ENCODE assay signal across 11 cellular contexts in the genomic region with DNA sequence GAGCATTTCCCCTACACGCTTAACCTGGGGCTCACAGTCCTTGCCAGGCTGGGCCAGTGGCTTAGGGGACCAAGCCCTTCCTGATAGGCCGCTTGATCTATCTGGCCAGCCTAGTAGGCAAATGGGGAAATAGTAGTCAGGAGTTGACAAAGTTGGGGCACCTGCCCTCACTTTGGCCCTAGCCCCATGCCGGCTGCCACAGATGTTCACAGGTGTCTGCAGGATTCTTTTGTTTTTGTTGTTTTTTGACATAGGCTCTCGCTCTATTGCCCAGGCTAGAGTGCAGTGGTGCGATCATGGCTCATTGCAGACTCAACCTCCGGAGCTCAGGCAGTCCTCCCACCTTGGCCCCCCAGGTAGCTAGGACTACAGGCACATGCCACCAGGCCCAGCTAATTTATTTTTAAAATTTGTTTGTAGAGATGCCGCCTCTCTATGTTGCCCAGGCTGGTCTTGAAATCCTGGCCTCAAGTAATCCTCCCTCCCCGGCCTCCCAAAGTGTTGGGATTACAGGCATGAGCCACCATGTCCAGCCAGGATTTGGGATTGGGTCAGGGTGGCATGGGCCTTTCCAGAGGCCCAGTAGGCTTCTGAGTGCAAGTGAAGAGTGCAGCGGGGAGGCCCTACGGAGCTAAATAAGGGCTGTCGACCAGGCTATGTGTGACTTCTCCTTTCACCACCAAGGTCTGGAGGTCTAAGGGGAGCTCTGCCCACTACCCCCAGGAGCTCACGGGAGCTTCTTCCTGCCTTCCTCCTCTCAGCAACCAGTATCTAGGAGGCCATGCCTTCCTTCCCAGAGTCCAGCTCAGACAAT. TPM values are rescaled to one million over a fixed set of nuclear protein-coding genes. Genes with fewer than 3 reads are reported as not detected.
DNase-seq lines count a peak whose midpoint lies in the region; ATAC-seq and TF ChIP-seq lines count a peak whose summit lies in the region.
"Had no signal": no experiment of that assay in that cellular context is flagged by ENCODE, and none has a peak within 500 bp of the region (broad histone marks: within the 10 kb centered on the region; RNA-seq: fewer than 3 reads in every experiment).

No MANE protein-coding gene starts in this region.

- intact Hi-C loops in dendritic cell treated with granulocyte-macrophage colony-stimulating factor and Interleukin-4, amounts not matched to agents 40 ng/mL and 50 ng/mL, for 4 days (cut with micrococcal nuclease): loop anchor here (2.0 to 5.0 kb wide), 2 partner anchors 58 to 183 kb away; no protein-coding TSS in a partner anchor

- no peaks in the 10 kb centered on the region for H3K27me3 ChIP-seq in RWPE2 (ENCODE audit: insufficient read depth, poor library complexity, severe bottlenecking)

- peak overlapping the region; percentile 32 for H3K27ac Mint-ChIP-seq in activated T-cell treated with anti-CD3 and anti-CD28 coated beads, Interleukin-2, amount 50 U/mL, for 72 hours
- peak overlapping the region; percentile 78 for H3K27ac Mint-ChIP-seq in dendritic cell treated with granulocyte-macrophage colony-stimulating factor and Interleukin-4, amounts not matched to agents 40 ng/mL and 50 ng/mL, for 4 days
- peak overlapping the region; percentile 91 for H3K27ac Mint-ChIP-seq in stimulated activated memory B cell treated with anti-CD40 and anti-IgM and Interleukin-4, amounts not matched to agents 10 μg/mL and 1 μg/mL and 100 μg/mL, for 72 hours

- H3K36me3 Mint-ChIP-seq in activated T-cell treated with anti-CD3 and anti-CD28 coated beads, Interleukin-2, amount 50 U/mL, for 72 hours (ENCODE audit: insufficient read depth in 2 of 2): no peaks in the 10 kb centered on the region
- no peaks in the 10 kb centered on the region for H3K36me3 Mint-ChIP-seq in dendritic cell treated with granulocyte-macrophage colony-stimulating factor and Interleukin-4, amounts not matched to agents 40 ng/mL and 50 ng/mL, for 4 days (ENCODE audit: low read depth)
- no peaks in the 10 kb centered on the region for H3K36me3 Mint-ChIP-seq in stimulated activated memory B cell treated with anti-CD40 and anti-IgM and Interleukin-4, amounts not matched to agents 10 μg/mL and 1 μg/mL and 100 μg/mL, for 72 hours

- ATAC-seq in activated T-cell treated with anti-CD3 and anti-CD28 coated beads, Interleukin-2, amount 50 U/mL, for 72 hours (replicated peaks in 1 of 2): no peak
- no peak for ATAC-seq in RWPE2 (ENCODE audit: low read depth)
- ATAC-seq in stimulated activated memory B cell treated with anti-CD40 and anti-IgM and Interleukin-4, amounts not matched to agents 10 μg/mL and 1 μg/mL and 100 μg/mL, for 72 hours: no peak

- H3K4me1 Mint-ChIP-seq in activated T-cell treated with anti-CD3 and anti-CD28 coated beads, Interleukin-2, amount 50 U/mL, for 72 hours (ENCODE audit: low read depth): peaks cover 99% of the 10 kb centered on the region
- peaks cover 72% of the 10 kb centered on the region for H3K4me1 Mint-ChIP-seq in dendritic cell treated with granulocyte-macrophage colony-stimulating factor and Interleukin-4, amounts not matched to agents 40 ng/mL and 50 ng/mL, for 4 days (ENCODE audit: low read depth)
- H3K4me1 Mint-ChIP-seq in stimulated activated memory B cell treated with anti-CD40 and anti-IgM and Interleukin-4, amounts not matched to agents 10 μg/mL and 1 μg/mL and 100 μg/mL, for 72 hours: peaks cover 73% of the 10 kb centered on the region

- H3K27ac ChIP-seq in RWPE2 (ENCODE audit: poor library complexity, severe bottlenecking): peak overlapping the region; percentile 43

- peaks cover 9% of the 10 kb centered on the region for H3K4me1 ChIP-seq in RWPE2 (ENCODE audit: insufficient read depth, poor library complexity, severe bottlenecking)

- H3K27me3 Mint-ChIP-seq in activated T-cell treated with anti-CD3 and anti-CD28 coated beads, Interleukin-2, amount 50 U/mL, for 72 hours (ENCODE audit: low read depth): no peaks in the 10 kb centered on the region
- peaks cover 5% of the 10 kb centered on the region for H3K27me3 Mint-ChIP-seq in dendritic cell treated with granulocyte-macrophage colony-stimulating factor and Interleukin-4, amounts not matched to agents 40 ng/mL and 50 ng/mL, for 4 days
- H3K27me3 Mint-ChIP-seq in stimulated activated memory B cell treated with anti-CD40 and anti-IgM and Interleukin-4, amounts not matched to agents 10 μg/mL and 1 μg/mL and 100 μg/mL, for 72 hours: no peaks in the 10 kb centered on the region

- no peaks in the 10 kb centered on the region for H3K36me3 ChIP-seq in RWPE2 (ENCODE audit: low read depth)

- no peak overlapping the region for H3K4me3 ChIP-seq in RWPE2 (ENCODE audit: severe bottlenecking)
- H3K4me3 ChIP-seq: coronary artery had no signal

- no peaks in the 10 kb centered on the region for H3K9me3 ChIP-seq in RWPE2 (ENCODE audit: severe bottlenecking)

- TF ChIP-seq CTCF in RWPE2 (IDR thresholded peaks at IDR 0.05; ENCODE audit: poor library complexity, severe bottlenecking): no peak

- no peaks in the 10 kb centered on the region for H3K9me3 Mint-ChIP-seq in activated T-cell treated with anti-CD3 and anti-CD28 coated beads, Interleukin-2, amount 50 U/mL, for 72 hours
- H3K9me3 Mint-ChIP-seq in dendritic cell treated with granulocyte-macrophage colony-stimulating factor and Interleukin-4, amounts not matched to agents 40 ng/mL and 50 ng/mL, for 4 days: no peaks in the 10 kb centered on the region
- no peaks in the 10 kb centered on the region for H3K9me3 Mint-ChIP-seq in stimulated activated memory B cell treated with anti-CD40 and anti-IgM and Interleukin-4, amounts not matched to agents 10 μg/mL and 1 μg/mL and 100 μg/mL, for 72 hours

- no peak overlapping the region for H3K4me3 Mint-ChIP-seq in activated T-cell treated with anti-CD3 and anti-CD28 coated beads, Interleukin-2, amount 50 U/mL, for 72 hours
- no peak overlapping the region for H3K4me3 Mint-ChIP-seq in dendritic cell treated with granulocyte-macrophage colony-stimulating factor and Interleukin-4, amounts not matched to agents 40 ng/mL and 50 ng/mL, for 4 days
- no peak overlapping the region for H3K4me3 Mint-ChIP-seq in stimulated activated memory B cell treated with anti-CD40 and anti-IgM and Interleukin-4, amounts not matched to agents 10 μg/mL and 1 μg/mL and 100 μg/mL, for 72 hours

- DNase-seq in activated T-cell treated with anti-CD3 and anti-CD28 coated beads, Interleukin-2, amount 50 U/mL, for 72 hours: no peak
- no peak for DNase-seq in activated T-cell treated with anti-CD3 and anti-CD28 coated beads, Interleukin-2, amount 50 U/mL, for 1 hour
- DNase-seq in RWPE2 (ENCODE audit: low spot score) (no peak), NCI-H1092 treated with DMSO at 0.1 percent for 48 hours (lab: John Stamatoyannopoulos, UW) (no peak), cortex of kidney (lab: John Stamatoyannopoulos, UW) (no peak), DMS 273 treated with DMSO at 0.1 percent for 48 hours (lab: John Stamatoyannopoulos, UW) (no peak)
- DNase-seq: activated gamma-delta T cell, small intestine had no signal

RNA-seq across cellular contexts. Expression of gene HDAC7, which starts 15.5 kb away (rescaled TPM):
- 100 to 1,000 TPM; 288 to 350 TPM for total RNA-seq in activated T-cell treated with anti-CD3 and anti-CD28 coated beads, Interleukin-2, amount 50 U/mL, for 72 hours

Comparison
In these comparisons a context has a peak if more than half of its experiments do, and no peak if none do; other contexts are left out.
1. H3K27ac Mint-ChIP-seq: peak in every context shown above with its lines; median percentile 91 in stimulated activated memory B cell treated with anti-CD40 and anti-IgM and Interleukin-4, amounts not matched to agents 10 μg/mL and 1 μg/mL and 100 μg/mL, for 72 hours; 78 in dendritic cell treated with granulocyte-macrophage colony-stimulating factor and Interleukin-4, amounts not matched to agents 40 ng/mL and 50 ng/mL, for 4 days; 32 in activated T-cell treated with anti-CD3 and anti-CD28 coated beads, Interleukin-2, amount 50 U/mL, for 72 hours.